In the genomic region with DNA sequence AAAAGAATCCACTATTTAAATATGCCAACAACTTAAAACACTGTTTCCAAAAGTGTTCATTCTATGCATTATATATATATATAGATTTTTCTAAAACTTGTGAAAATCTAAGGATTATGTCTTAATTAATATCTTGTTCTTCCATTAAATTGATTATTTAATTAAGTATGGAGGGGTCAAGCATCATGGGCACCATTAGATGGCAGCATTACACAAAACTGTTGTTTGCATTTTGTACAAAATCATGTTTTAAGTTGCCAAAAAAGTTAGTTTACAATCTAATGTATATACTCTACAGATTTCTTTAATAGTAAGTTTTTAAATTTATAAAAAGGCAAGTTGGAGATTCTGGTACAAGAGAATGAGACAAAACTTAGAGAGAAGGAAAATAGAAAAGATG, we compare ENCODE assay signal across 14 cellular contexts.
DNase-seq lines count a peak whose midpoint lies in the region; ATAC-seq, FAIRE-seq and TF ChIP-seq lines count a peak whose summit lies in the region.
"Had no signal": no experiment of that assay in that cellular context is flagged by ENCODE, and none has a peak within 500 bp of the region (broad histone marks: within the 10 kb centered on the region; RNA-seq: fewer than 3 reads in every experiment).

No MANE protein-coding gene starts in this region.

- no peaks in the 10 kb centered on the region for H3K4me1 ChIP-seq in DND-41 (ENCODE audit: insufficient read depth, low read length)
- H3K4me1 ChIP-seq in mesenchymal stem cell (ENCODE audit: control insufficient read depth, insufficient read depth, low read depth, low read length) = no peaks in the 10 kb centered on the region

- H3K4ac ChIP-seq in mesenchymal stem cell (ENCODE audit: low read depth in 1 of 2, low read length in 2 of 2) = no peak overlapping the region

- DNase-seq in DND-41 (no peak), HFF-Myc (ENCODE audit: extremely low read depth, low read depth) (no peak), astrocyte of the spinal cord (ENCODE audit: low read depth, low spot score) (no peak), mesenchymal stem cell (peak; percentile 3), GM12891 (ENCODE audit: insufficient read length, low spot score) (no peak), immature natural killer cell (no peak), T-cell (no peak)
- DNase-seq: activated CD4-positive, alpha-beta T cell treated with anti-CD3 and anti-CD28 coated beads for 4 hours; activated gamma-delta T cell; GF-D8; hypothalamus; NCI-H2029 treated with DMSO at 0.1 percent for 48 hours; SHP77 had no signal

- H2AFZ ChIP-seq in DND-41 (ENCODE audit: low read depth, low read length) (no peak overlapping the region), mesenchymal stem cell (ENCODE audit: low read depth, low read length) (no peak overlapping the region)

- POLR2A ChIA-PET in T-cell (lab: Charles Lee) = no interaction called here

- H3K18ac ChIP-seq in mesenchymal stem cell (ENCODE audit: low read depth in 1 of 2, low read length in 2 of 2) = no peak overlapping the region

- FAIRE-seq in GM12891 (lab: Jason Lieb, UNC) = no peak

- H3K27ac Mint-ChIP-seq in immature natural killer cell (no peak overlapping the region), T-cell (no peak overlapping the region)

- H2AK5ac ChIP-seq in mesenchymal stem cell (ENCODE audit: low read length, severe bottlenecking) = no peak overlapping the region

- H3K79me2 ChIP-seq in DND-41 (ENCODE audit: insufficient read depth, low read length) = no peaks in the 10 kb centered on the region

- H3K36me3 ChIP-seq in DND-41 (ENCODE audit: insufficient read depth, low read length) (no peaks in the 10 kb centered on the region), mesenchymal stem cell (ENCODE audit: control insufficient read depth in 1 of 2, insufficient read depth in 2 of 2, low read depth in 1 of 2, low read length in 2 of 2) (no peaks in the 10 kb centered on the region)

- ATAC-seq in DND-41 (ENCODE audit: insufficient read depth, low read depth) (no peak), HG03045 (IDR thresholded peaks at IDR 0.05; ENCODE audit: unreplicated experiment) (no peak), T-cell (replicated peaks in 1 of 4) (no peak)

- H3K14ac ChIP-seq in mesenchymal stem cell (ENCODE audit: low read length in 2 of 2) = no peak overlapping the region

- H3K9me3 ChIP-seq in DND-41 (ENCODE audit: insufficient read depth, low read length, severe bottlenecking) = no peaks in the 10 kb centered on the region
- no peaks in the 10 kb centered on the region for H3K9me3 ChIP-seq in mesenchymal stem cell (ENCODE audit: control insufficient read depth, low read length)

- no peaks in the 10 kb centered on the region for H3K79me1 ChIP-seq in mesenchymal stem cell (replicated peaks; ENCODE audit: low read length, poor library complexity, severe bottlenecking)

- CTCF ChIA-PET in T-cell (lab: Charles Lee) = no interaction called here

- H3K36me3 Mint-ChIP-seq in immature natural killer cell (no peaks in the 10 kb centered on the region), T-cell (no peaks in the 10 kb centered on the region)

- no peak overlapping the region for H3K23ac ChIP-seq in mesenchymal stem cell (ENCODE audit: low read length in 2 of 2)

- no peaks in the 10 kb centered on the region for H4K20me1 ChIP-seq in DND-41 (ENCODE audit: insufficient read depth, low read length)

- no peak overlapping the region for H3K9ac ChIP-seq in DND-41 (ENCODE audit: low read depth, low read length)
- no peak overlapping the region for H3K9ac ChIP-seq in mesenchymal stem cell (ENCODE audit: low read length)

- H3K4me3 ChIP-seq in DND-41 (ENCODE audit: low read depth in 1 of 2, low read length in 2 of 2) (no peak overlapping the region), HFF-Myc (replicated peaks; ENCODE audit: low read depth, low read length) (no peak overlapping the region), astrocyte of the spinal cord (ENCODE audit: low read depth, low read length) (no peak overlapping the region), mesenchymal stem cell (ENCODE audit: insufficient read depth in 1 of 2, low read depth in 1 of 2, low read length in 2 of 2) (no peak overlapping the region)

- no peak overlapping the region for H2BK120ac ChIP-seq in mesenchymal stem cell (ENCODE audit: low read depth, low read length)

- no peak overlapping the region for H3K4me2 ChIP-seq in DND-41 (ENCODE audit: insufficient read depth, low read length)
- H3K4me2 ChIP-seq in mesenchymal stem cell (ENCODE audit: low read length, poor library complexity, severe bottlenecking) = no peak overlapping the region

- H3K9me3 Mint-ChIP-seq in immature natural killer cell (no peaks in the 10 kb centered on the region), T-cell (no peaks in the 10 kb centered on the region)

- in situ Hi-C loops in astrocyte of the spinal cord (cut with HindIII; ENCODE audit: low sequenced_read_pairs) = no loop called here

- no peak for TF ChIP-seq POLR2A in GM12891 (IDR thresholded peaks at IDR 0.05; ENCODE audit: low read depth, low read length)

- H3K27me3 Mint-ChIP-seq in immature natural killer cell (ENCODE audit: low read depth in 3 of 3) (peaks cover 3 to 6% (median 5%) of the 10 kb centered on the region in 3 donors), T-cell (peaks cover 14 to 17% of the 10 kb centered on the region in 2 donors)

- H4K91ac ChIP-seq in mesenchymal stem cell (ENCODE audit: low read length) = no peak overlapping the region

- H2BK12ac ChIP-seq in mesenchymal stem cell (ENCODE audit: low read length in 2 of 2) = no peak overlapping the region

- no peak overlapping the region for H2BK15ac ChIP-seq in mesenchymal stem cell (ENCODE audit: low read depth, poor library complexity, severe bottlenecking)

- no peaks in the 10 kb centered on the region for H3K27me3 ChIP-seq in DND-41 (ENCODE audit: insufficient read depth, low read length, poor library complexity)
- peaks cover 0 to 5% of the 10 kb centered on the region in 2 experiments for H3K27me3 ChIP-seq in mesenchymal stem cell (ENCODE audit: control insufficient read depth in 1 of 2, insufficient read depth in 1 of 2, low read length in 2 of 2)

- peak; percentile 37 for TF ChIP-seq CTCF in DND-41 (IDR thresholded peaks at IDR 0.05; ENCODE audit: borderline replicate concordance, extremely low read depth, low read length, poor library complexity, severe bottlenecking)
- TF ChIP-seq CTCF in HFF-Myc (IDR thresholded peaks at IDR 0.05; ENCODE audit: low read depth, low read length, missing control alignments) = peak; percentile 9
- peak; percentile 46 for TF ChIP-seq CTCF in astrocyte of the spinal cord (IDR thresholded peaks at IDR 0.05; ENCODE audit: low read depth, low read length)

- no peak overlapping the region for H2BK5ac ChIP-seq in mesenchymal stem cell (ENCODE audit: low read depth, low read length, poor library complexity, severe bottlenecking)

- H3K4me3 Mint-ChIP-seq in immature natural killer cell = no peak overlapping the region
- H3K4me3 Mint-ChIP-seq in T-cell = no peak overlapping the region

- no peak overlapping the region for H4K8ac ChIP-seq in mesenchymal stem cell (ENCODE audit: low read length)

- H3K4me1 Mint-ChIP-seq in immature natural killer cell = no peaks in the 10 kb centered on the region
- H3K4me1 Mint-ChIP-seq in T-cell = no peaks in the 10 kb centered on the region

- H3K27ac ChIP-seq in DND-41 (ENCODE audit: low read length) (no peak overlapping the region), mesenchymal stem cell (ENCODE audit: low read length, poor library complexity, severe bottlenecking) (no peak overlapping the region)

TF ChIP-seq in GM12891, 5 proteins besides CTCF, POLR2A, EP300 and RAD21:
- TF ChIP-seq PAX5 (IDR thresholded peaks at IDR 0.05; ENCODE audit: insufficient read depth, low read length, severe bottlenecking) = no peak
- no peak for TF ChIP-seq TAF1 (IDR thresholded peaks at IDR 0.05; ENCODE audit: low read depth, low read length)
- TF ChIP-seq SPI1 (IDR thresholded peaks at IDR 0.05; ENCODE audit: low read depth, low read length) = no peak
- TF ChIP-seq POU2F2 (IDR thresholded peaks at IDR 0.05; ENCODE audit: low read depth, low read length) = no peak
- no peak for TF ChIP-seq POLR2AphosphoS5 (IDR thresholded peaks at IDR 0.05; ENCODE audit: low read depth, low read length)
TF ChIP-seq in GM12891: peak in this region for 0.
